In the genomic region with DNA sequence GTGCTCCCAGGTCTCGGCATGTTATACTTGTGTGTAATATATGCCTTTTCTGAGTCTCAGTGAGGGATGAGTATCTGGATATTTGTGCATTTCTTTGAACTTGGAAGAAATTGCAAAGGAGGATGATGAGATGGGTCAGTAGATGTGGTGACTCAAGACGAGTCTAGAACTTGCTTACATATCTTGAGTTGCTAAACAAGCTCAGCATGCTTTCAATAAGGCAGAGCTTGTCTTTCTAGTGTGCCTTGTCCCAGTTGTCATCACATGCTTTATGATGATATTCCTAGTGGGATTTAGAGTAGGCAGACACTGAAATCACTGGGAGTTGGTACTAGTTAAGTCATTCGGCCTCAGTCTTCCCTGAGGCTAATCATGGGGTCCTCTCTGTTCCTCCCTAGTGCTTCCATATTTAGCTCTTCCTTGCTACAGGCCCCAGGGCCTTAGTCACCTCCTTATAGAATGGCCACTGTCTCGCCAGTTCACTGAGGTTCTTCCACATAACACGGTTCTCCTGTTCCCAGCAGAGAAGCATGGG, we compare ENCODE assay signal across 17 cellular contexts.
"Had no signal": no experiment of that assay in that cellular context is flagged by ENCODE, and none has a peak within 500 bp of the region (broad histone marks: within the 10 kb centered on the region; RNA-seq: fewer than 3 reads in every experiment).

No MANE protein-coding gene starts in this region.

- H3K36me3 Mint-ChIP-seq: immature natural killer cell; naive thymus-derived CD8-positive, alpha-beta T cell had no signal

- H3K79me2 ChIP-seq: parathyroid adenoma had no signal

- H3K4me3 Mint-ChIP-seq: activated CD4-positive, alpha-beta T cell treated with anti-CD3 and anti-CD28 coated beads, Interleukin-2, amount 10 ng/mL, durations not matched to agents 7 days and 5 days; activated CD8-positive, alpha-beta T cell treated with anti-CD3 and anti-CD28 coated beads, Interleukin-2, amount 10 ng/mL, durations not matched to agents 7 days and 5 days; activated naive CD4-positive, alpha-beta T cell treated with anti-CD3 and anti-CD28 coated beads for 36 hours; activated T-cell treated with anti-CD3 and anti-CD28 coated beads, Interleukin-2, amount 50 U/mL, for 24 hours; naive thymus-derived CD8-positive, alpha-beta T cell; stimulated activated effector memory CD8-positive, alpha-beta T cell treated with anti-CD3 and anti-CD28 coated beads, Interleukin-12 subunit alpha, Interleukin-12 subunit beta, amount 100 ng/mL, for 72 hours had no signal

- H3K27ac Mint-ChIP-seq: activated CD4-positive, alpha-beta T cell treated with anti-CD3 and anti-CD28 coated beads, Interleukin-2, amount 10 ng/mL, durations not matched to agents 7 days and 5 days; activated naive CD4-positive, alpha-beta T cell treated with anti-CD3 and anti-CD28 coated beads for 36 hours; activated T-cell treated with anti-CD3 and anti-CD28 coated beads, Interleukin-2, amount 50 U/mL, for 24 hours; stimulated activated effector memory CD8-positive, alpha-beta T cell treated with anti-CD3 and anti-CD28 coated beads, Interleukin-12 subunit alpha, Interleukin-12 subunit beta, amount 100 ng/mL, for 72 hours had no signal

- H3K9me3 Mint-ChIP-seq: activated CD4-positive, alpha-beta T cell treated with anti-CD3 and anti-CD28 coated beads, Interleukin-2, amount 10 ng/mL, durations not matched to agents 7 days and 5 days; activated naive CD4-positive, alpha-beta T cell treated with anti-CD3 and anti-CD28 coated beads for 36 hours; activated T-cell treated with anti-CD3 and anti-CD28 coated beads, Interleukin-2, amount 50 U/mL, for 24 hours; immature natural killer cell; naive thymus-derived CD8-positive, alpha-beta T cell; stimulated activated effector memory CD8-positive, alpha-beta T cell treated with anti-CD3 and anti-CD28 coated beads, Interleukin-12 subunit alpha, Interleukin-12 subunit beta, amount 100 ng/mL, for 72 hours had no signal

- H3K9me3 ChIP-seq: body of pancreas, heart right ventricle, stomach, upper lobe of left lung had no signal

- H3K36me3 ChIP-seq: heart right ventricle, stomach, upper lobe of left lung had no signal

- H3K27ac ChIP-seq: dorsolateral prefrontal cortex, epithelial cell of prostate, parathyroid adenoma, stomach, upper lobe of left lung had no signal

- H3K9ac ChIP-seq: parathyroid adenoma had no signal

- DNase-seq: activated CD4-positive, alpha-beta T cell treated with anti-CD3 and anti-CD28 coated beads, Interleukin-2, amount 10 ng/mL, durations not matched to agents 7 days and 5 days; activated CD8-positive, alpha-beta T cell treated with anti-CD3 and anti-CD28 coated beads, Interleukin-2, amount 10 ng/mL, durations not matched to agents 7 days and 5 days; activated naive CD4-positive, alpha-beta T cell treated with anti-CD3 and anti-CD28 coated beads for 36 hours; activated T-cell treated with anti-CD3 and anti-CD28 coated beads, Interleukin-2, amount 50 U/mL, for 24 hours; body of pancreas; central memory CD4-positive, alpha-beta T cell; dorsolateral prefrontal cortex; heart right ventricle; immature natural killer cell; mesendoderm; naive thymus-derived CD8-positive, alpha-beta T cell; stimulated activated CD4-positive, alpha-beta T cell treated with anti-CD3 and anti-CD28 coated beads, Interleukin-4, amount 100 ng/mL, for 24 hours; stomach; upper lobe of left lung had no signal

- H3K27me3 ChIP-seq: body of pancreas, dorsolateral prefrontal cortex, heart right ventricle, stomach, upper lobe of left lung had no signal

- H3K27me3 Mint-ChIP-seq: activated CD4-positive, alpha-beta T cell treated with anti-CD3 and anti-CD28 coated beads, Interleukin-2, amount 10 ng/mL, durations not matched to agents 7 days and 5 days; activated T-cell treated with anti-CD3 and anti-CD28 coated beads, Interleukin-2, amount 50 U/mL, for 24 hours; naive thymus-derived CD8-positive, alpha-beta T cell had no signal

- H2AFZ ChIP-seq: parathyroid adenoma had no signal

- H3K4me1 ChIP-seq: parathyroid adenoma had no signal

- H3K4me3 ChIP-seq: body of pancreas, dorsolateral prefrontal cortex, heart right ventricle, stomach, upper lobe of left lung had no signal
